In the genomic region with DNA sequence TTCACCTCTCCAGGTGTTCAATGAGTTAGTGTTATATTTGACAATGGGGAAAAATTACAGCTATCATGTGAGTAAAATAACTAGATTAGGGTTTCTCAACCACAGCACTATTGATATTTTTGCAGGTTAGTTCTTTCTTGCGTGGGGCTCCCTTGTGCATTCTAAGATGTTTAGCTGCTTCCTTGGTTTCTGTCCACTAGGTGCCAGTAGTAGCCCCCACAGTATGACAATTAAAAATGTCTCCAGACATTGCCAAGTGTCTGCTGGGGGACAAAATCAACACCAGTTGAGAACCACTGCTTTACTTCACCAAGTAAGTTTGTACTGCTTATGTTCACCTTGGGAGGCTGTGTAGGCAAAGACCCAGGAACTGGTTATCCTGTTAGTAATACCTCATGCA, we compare ENCODE assay signal across 15 cellular contexts.
A peak's percentile ranks its signal among the peaks of the same experiment; 100 is the strongest.
DNase-seq lines count a peak whose midpoint lies in the region; ATAC-seq and TF ChIP-seq lines count a peak whose summit lies in the region.
"Had no signal": no experiment of that assay in that cellular context is flagged by ENCODE, and none has a peak within 500 bp of the region (broad histone marks: within the 10 kb centered on the region; RNA-seq: fewer than 3 reads in every experiment).

No MANE protein-coding gene starts in this region.

- H3K36me3 ChIP-seq in testis (ENCODE audit: low read depth, missing control alignments), result no peaks in the 10 kb centered on the region

- peak; percentile 22 for DNase-seq in SIG-M5 treated with dmso at 0.1 percent for 504 hours (lab: John Stamatoyannopoulos, UW; ENCODE audit: unreplicated experiment)
- DNase-seq in SIG-M5 (lab: John Stamatoyannopoulos, UW), result no peak
- peak; percentile 19 for DNase-seq in NB4 (ENCODE audit: low read depth)
- no peak for DNase-seq in dorsolateral prefrontal cortex
- DNase-seq in testis, result peak; percentile 31
- no peak for DNase-seq in AG08395 (ENCODE audit: low spot score)
- no peak for DNase-seq in hippocampal formation (lab: John Stamatoyannopoulos, UW)
- DNase-seq in T-cell, result no peak
- DNase-seq: activated CD4-positive, alpha-beta T cell treated with anti-CD3 and anti-CD28 coated beads, Interleukin-2, amount 50 U/mL, for 1 hour; GDM1; immature natural killer cell; naive B cell; NCI-H345; stimulated activated CD4-positive, alpha-beta T cell treated with anti-CD3 and anti-CD28 coated beads, Interleukin-12 subunit alpha, Interleukin-12 subunit beta, amount 100 ng/mL, for 4 hours had no signal

- H3K9me3 ChIP-seq in testis, result no peaks in the 10 kb centered on the region

- POLR2A ChIA-PET in T-cell (lab: Charles Lee), result no interaction called here

- CTCF ChIA-PET in T-cell (lab: Charles Lee), result no interaction called here

- H3K4me3 Mint-ChIP-seq in T-cell, result no peak overlapping the region
- H3K4me3 Mint-ChIP-seq: immature natural killer cell, naive B cell had no signal

- H3K27ac ChIP-seq in dorsolateral prefrontal cortex, result no peak overlapping the region
- no peak overlapping the region for H3K27ac ChIP-seq in testis
- H3K27ac ChIP-seq: KMS-11 had no signal

- no peaks in the 10 kb centered on the region for H3K27me3 Mint-ChIP-seq in T-cell

- ATAC-seq in T-cell (replicated peaks in 1 of 4), result no peak

- peaks cover 0 to 2% (median 0%) of the 10 kb centered on the region in 45 donors for H3K27me3 ChIP-seq in dorsolateral prefrontal cortex
- H3K27me3 ChIP-seq in testis, result no peaks in the 10 kb centered on the region

- H3K4me3 ChIP-seq in NB4 (ENCODE audit: low read depth, low read length) (no peak overlapping the region), dorsolateral prefrontal cortex (no peak overlapping the region), testis (no peak overlapping the region)

- H3K9me3 Mint-ChIP-seq in T-cell, result no peaks in the 10 kb centered on the region

- TF ChIP-seq POLR2A in NB4 (IDR thresholded peaks at IDR 0.05; ENCODE audit: extremely low read depth, insufficient read length) (no peak), testis (IDR thresholded peaks at IDR 0.05) (no peak)

- H3K27ac Mint-ChIP-seq in T-cell, result no peak overlapping the region
- H3K27ac Mint-ChIP-seq: immature natural killer cell, naive B cell had no signal

- no peaks in the 10 kb centered on the region for H3K36me3 Mint-ChIP-seq in T-cell
- H3K36me3 Mint-ChIP-seq: immature natural killer cell, naive B cell had no signal

- H3K4me1 Mint-ChIP-seq in T-cell, result no peaks in the 10 kb centered on the region
- H3K4me1 Mint-ChIP-seq: immature natural killer cell, naive B cell had no signal

- intact Hi-C loops in dorsolateral prefrontal cortex (cut with DNase I), result no loop called here
- intact Hi-C loops in testis (cut with DNase I; ENCODE audit: low total_unique reads), result no loop called here

- H3K4me1 ChIP-seq in testis, result no peaks in the 10 kb centered on the region

- TF ChIP-seq CTCF in NB4 (IDR thresholded peaks at IDR 0.05; ENCODE audit: low read depth, low read length), result peak; percentile 33
- peak in 33 of 56 donors; percentile 7 to 49 (median 23) for TF ChIP-seq CTCF in dorsolateral prefrontal cortex (IDR thresholded peaks at IDR 0.05 in 54 of 56, conservative IDR thresholded peaks at IDR 0.05 in 2 of 56; ENCODE audit: low read depth in 1 of 56, partially characterized antibody in 56 of 56)
- peak in 1 of 3 experiments; percentile 32 for TF ChIP-seq CTCF in testis (IDR thresholded peaks at IDR 0.05)

- WGBS in testis, 2 donors, result 88 to 100% methylated on average over 1 of the region's 1 CpG

Comparison
In these comparisons a context has a peak if more than half of its experiments do, and no peak if none do; other contexts are left out.
1. DNase-seq: peak in SIG-M5 treated with dmso at 0.1 percent for 504 hours (single experiment), NB4 (single experiment) and testis (single experiment); none in SIG-M5 (single experiment), dorsolateral prefrontal cortex (0 of 10), AG08395 (single experiment), hippocampal formation (0 of 2) and T-cell (0 of 34).